ENCODE assay signal across 16 cellular contexts in genomic region chr7:102883098-102883860, GRCh38. TPM values are rescaled to one million over a fixed set of nuclear protein-coding genes. Genes with fewer than 3 reads are reported as not detected.
DNase-seq lines count a peak whose midpoint lies in the region; ATAC-seq, FAIRE-seq and TF ChIP-seq lines count a peak whose summit lies in the region.
"Had no signal": no experiment of that assay in that cellular context is flagged by ENCODE, and none has a peak within 500 bp of the region (broad histone marks: within the 10 kb centered on the region; RNA-seq: fewer than 3 reads in every experiment).

No MANE protein-coding gene starts in this region.

- H3K4me3 Mint-ChIP-seq in nephron, result no peak overlapping the region
- H3K4me3 Mint-ChIP-seq: activated naive CD8-positive, alpha-beta T cell had no signal

- no peaks in the 10 kb centered on the region for H3K9me3 ChIP-seq in endothelial cell of umbilical vein (replicated peaks; ENCODE audit: control insufficient read depth, insufficient read depth, low read length)
- H3K9me3 ChIP-seq: Peyer's patch had no signal

- intact Hi-C loops in endothelial cell of umbilical vein (cut with micrococcal nuclease), result no loop called here

- peak overlapping the region; percentile 47 for H3K27ac ChIP-seq in endothelial cell of umbilical vein (ENCODE audit: insufficient read depth, low read depth, low read length)
- H3K27ac ChIP-seq: Peyer's patch had no signal

- dilution Hi-C loops in endothelial cell of umbilical vein (cut with MboI; ENCODE audit: extremely low pct_ligation_motif_present, low sequenced_read_pairs), result no loop called here

- H3K9me3 Mint-ChIP-seq in nephron, result no peaks in the 10 kb centered on the region

- H4K20me1 ChIP-seq in endothelial cell of umbilical vein (replicated peaks; ENCODE audit: control insufficient read depth, extremely low read depth, insufficient read depth, low read length), result no peaks in the 10 kb centered on the region

- H3K9me1 ChIP-seq in endothelial cell of umbilical vein (replicated peaks; ENCODE audit: control insufficient read depth, extremely low read depth, insufficient read depth, low read length), result no peaks in the 10 kb centered on the region

- no peak overlapping the region for H2AFZ ChIP-seq in endothelial cell of umbilical vein (ENCODE audit: low read depth, low read length)

- H3K27me3 Mint-ChIP-seq in nephron (ENCODE audit: low read depth), result no peaks in the 10 kb centered on the region

- TF ChIP-seq CTCF in endothelial cell of umbilical vein (IDR thresholded peaks at IDR 0.05; ENCODE audit: extremely low read depth in 1 of 2, insufficient read depth in 1 of 2, low read depth in 1 of 2, low read length in 2 of 2), result no peak
- no peak for TF ChIP-seq CTCF in nephron (IDR thresholded peaks at IDR 0.05; ENCODE audit: unreplicated experiment in 3 of 3)

- no peak overlapping the region for H3K4me3 ChIP-seq in endothelial cell of umbilical vein (replicated peaks in 1 of 3; ENCODE audit: insufficient read depth in 1 of 3, low read depth in 1 of 3, low read length in 3 of 3)
- H3K4me3 ChIP-seq: Peyer's patch had no signal

- CTCF ChIA-PET in endothelial cell of umbilical vein (lab: Charles Lee), result interaction anchor here (1.1 to 2.7 kb wide), 2 partner anchors 33 to 179 kb away, joined by 3 to 12 read pairs; no protein-coding TSS in a partner anchor

- peak; percentile 69 for DNase-seq in HCEC 1CT
- peak; percentile 30 for DNase-seq in NOMO-1 treated with dmso at 0.1 percent for 144 hours (lab: John Stamatoyannopoulos, UW; ENCODE audit: unreplicated experiment)
- peak; percentile 82 for DNase-seq in endothelial cell of umbilical vein (ENCODE audit: low read depth, low spot score)
- no peak for DNase-seq in central memory CD4-positive, alpha-beta T cell
- no peak for DNase-seq in GM19239 (ENCODE audit: insufficient read length, low spot score)
- DNase-seq in nucleus accumbens (lab: John Stamatoyannopoulos, UW), result no peak
- DNase-seq: GOT3; mesendoderm; NCI-H2029 treated with DMSO at 0.1 percent for 48 hours; Peyer's patch; posterior cingulate gyrus; stimulated activated CD4-positive, alpha-beta T cell treated with anti-CD3 and anti-CD28 coated beads, Interleukin-4, amount 100 ng/mL, for 1 hour; stimulated activated naive CD4-positive, alpha-beta T cell had no signal

- no peaks in the 10 kb centered on the region for H3K27me3 ChIP-seq in endothelial cell of umbilical vein (ENCODE audit: control insufficient read depth in 2 of 2, insufficient read depth in 2 of 2, low read length in 2 of 2)
- H3K27me3 ChIP-seq: Peyer's patch had no signal

- BruUV-seq in endothelial cell of umbilical vein (replicated peaks; lab: Mats Ljungman, UMichigan), result TSS peak; percentile 79

- H3K9ac ChIP-seq in endothelial cell of umbilical vein (replicated peaks; ENCODE audit: extremely low read depth, insufficient read depth, low read length), result peak overlapping the region; percentile 13

- no peak for TF ChIP-seq POLR2A in endothelial cell of umbilical vein (IDR thresholded peaks at IDR 0.05; ENCODE audit: low read depth, low read length)

- H3K36me3 Mint-ChIP-seq in nephron (ENCODE audit: low read depth), result no peaks in the 10 kb centered on the region

- H3K79me2 ChIP-seq in endothelial cell of umbilical vein (ENCODE audit: control insufficient read depth, insufficient read depth, low read length), result no peaks in the 10 kb centered on the region

- H3K4me1 Mint-ChIP-seq in nephron, result peaks cover 15% of the 10 kb centered on the region

- H3K4me2 ChIP-seq in endothelial cell of umbilical vein (ENCODE audit: insufficient read depth, low read length), result no peak overlapping the region

- FAIRE-seq in endothelial cell of umbilical vein (lab: Jason Lieb, UNC), result no peak
- no peak for FAIRE-seq in GM19239 (lab: Jason Lieb, UNC)

- POLR2A ChIA-PET in endothelial cell of umbilical vein (lab: Charles Lee), result no interaction called here

- H3K27ac Mint-ChIP-seq in nephron, result peak overlapping the region; percentile 8 to 68 (median 64)
- H3K27ac Mint-ChIP-seq: activated naive CD8-positive, alpha-beta T cell had no signal

- no peaks in the 10 kb centered on the region for H3K36me3 ChIP-seq in endothelial cell of umbilical vein (ENCODE audit: control insufficient read depth in 2 of 2, extremely low read depth in 1 of 2, insufficient read depth in 2 of 2, low read length in 2 of 2)
- H3K36me3 ChIP-seq: Peyer's patch had no signal

- H3K4me1 ChIP-seq in endothelial cell of umbilical vein (ENCODE audit: control insufficient read depth, extremely low read depth, insufficient read depth, low read length), result peaks cover 27% of the 10 kb centered on the region
- H3K4me1 ChIP-seq: Peyer's patch had no signal

- ATAC-seq in HG03108 (IDR thresholded peaks at IDR 0.05; ENCODE audit: unreplicated experiment), result no peak

TF ChIP-seq in endothelial cell of umbilical vein, 7 proteins besides CTCF, POLR2A, EP300 and RAD21:
- TF ChIP-seq MYC (IDR thresholded peaks at IDR 0.05; ENCODE audit: low read depth, low read length) (no peak), FOS (IDR thresholded peaks at IDR 0.05; ENCODE audit: borderline replicate concordance, insufficient read depth, low read length) (peak; percentile 72), JUN (IDR thresholded peaks at IDR 0.05; ENCODE audit: borderline replicate concordance, insufficient read depth, insufficient read length, low read depth) (peak; percentile 38), MAX (IDR thresholded peaks at IDR 0.05; ENCODE audit: insufficient read depth, insufficient read length) (no peak), POLR2AphosphoS5 (IDR thresholded peaks at IDR 0.05; ENCODE audit: insufficient read depth, low read depth, low read length) (no peak), GATA2 (IDR thresholded peaks at IDR 0.05; ENCODE audit: insufficient read depth, insufficient read length, low read depth, low read length) (no peak), EZH2 (IDR thresholded peaks at IDR 0.05; ENCODE audit: borderline replicate concordance, low read depth, low read length, severe bottlenecking) (no peak)
TF ChIP-seq in endothelial cell of umbilical vein: peak in this region for 2.

RNA-seq across cellular contexts. Expression of gene LRRC17, which starts 29.5 kb away (rescaled TPM):
- total RNA-seq in endothelial cell of umbilical vein, result 22.7 and 31.9 TPM in 2 replicates
- polyA plus RNA-seq in endothelial cell of umbilical vein, result 27.1 and 33.7 TPM in 2 replicates
- polyA plus RNA-seq in endothelial cell of umbilical vein (2011; cell fraction: cytosol; rRNA removed), result 40.7 and 43.1 TPM in 2 replicates
- 23.9 and 34.4 TPM in 2 replicates for polyA plus RNA-seq in endothelial cell of umbilical vein (2011; cell fraction: nucleus; rRNA removed)
- polyA plus RNA-seq in endothelial cell of umbilical vein (2012), result 34.1 and 35.1 TPM in 2 replicates
- polyA minus RNA-seq in endothelial cell of umbilical vein, result 19.6 and 27.8 TPM in 2 replicates
- not detected for polyA minus RNA-seq in endothelial cell of umbilical vein (2011; cell fraction: cytosol; rRNA and poly(A)+ RNA removed)
- 11.8 and 21.0 TPM in 2 replicates for polyA minus RNA-seq in endothelial cell of umbilical vein (2011; cell fraction: nucleus; rRNA and poly(A)+ RNA removed)

Comparison
In these comparisons a context has a peak if more than half of its experiments do, and no peak if none do; other contexts are left out.
1. DNase-seq: peak in HCEC 1CT (single experiment), NOMO-1 treated with dmso at 0.1 percent for 144 hours (single experiment) and endothelial cell of umbilical vein (single experiment); none in central memory CD4-positive, alpha-beta T cell (single experiment), GM19239 (single experiment) and nucleus accumbens (0 of 56).